8 cellular contexts compared by ENCODE assay signal in genomic region chr4:80266902-80267380, GRCh38. TPM values are rescaled to one million over a fixed set of nuclear protein-coding genes. Genes with fewer than 3 reads are reported as not detected.
DNase-seq lines count a peak whose midpoint lies in the region; ATAC-seq, FAIRE-seq and TF ChIP-seq lines count a peak whose summit lies in the region.

No MANE protein-coding gene starts in this region.

- TF ChIP-seq EP300 in K562 (IDR thresholded peaks at IDR 0.05; ENCODE audit: low read length), result no peak
- no peak for TF ChIP-seq EP300 in transverse colon (IDR thresholded peaks at IDR 0.05; ENCODE audit: low read depth)

- H3K79me2 ChIP-seq in MM.1S (ENCODE audit: low read length), result no peaks in the 10 kb centered on the region
- H3K79me2 ChIP-seq in K562 (ENCODE audit: control insufficient read depth, insufficient read depth, low read length), result no peaks in the 10 kb centered on the region

- H3K36me3 ChIP-seq in MM.1S (replicated peaks; ENCODE audit: insufficient read depth, low read length), result no peaks in the 10 kb centered on the region
- H3K36me3 ChIP-seq in K562 (ENCODE audit: control insufficient read depth, insufficient read depth, low read length), result no peaks in the 10 kb centered on the region; the same call in 2 of the 3 replicates
- no peaks in the 10 kb centered on the region for H3K36me3 ChIP-seq in kidney epithelial cell (ENCODE audit: control insufficient read depth, insufficient read depth, low read length)
- H3K36me3 ChIP-seq in transverse colon, result no peaks in the 10 kb centered on the region

- WGBS in K562 (ENCODE audit: insufficient coverage, low coverage, missing lambda C conversion rate), result 25% methylated on average over 23 of the region's 25 CpGs
- WGBS in transverse colon (ENCODE audit: low coverage in 1 of 2), 2 donors, result 9 to 60% methylated on average over 1 to 18 of the region's 25 CpGs

- H3K4me3 ChIP-seq in MM.1S (ENCODE audit: low read length) (peak overlapping the region; percentile 44; the same call in 1 of the 2 replicates), K562 (peak overlapping the region; percentile 53), kidney epithelial cell (ENCODE audit: low read depth, low read length) (peak overlapping the region; percentile 46), transverse colon (peak overlapping the region; percentile 22 to 48 (median 32))

- no peaks in the 10 kb centered on the region for H3F3A ChIP-seq in MM.1S (ENCODE audit: insufficient read depth, low read length)

- TF ChIP-seq POLR2A in K562 (conservative IDR thresholded peaks at IDR 0.05), result no peak
- no peak for TF ChIP-seq POLR2A in transverse colon (IDR thresholded peaks at IDR 0.05)

- TF ChIP-seq RAD21 in K562 (CRISPR knock-in tag; conservative IDR thresholded peaks at IDR 0.05 in 1 of 2, IDR thresholded peaks at IDR 0.05 in 1 of 2), result no peak

- no peaks in the 10 kb centered on the region for H3K9me2 ChIP-seq in MM.1S (replicated peaks; ENCODE audit: insufficient read depth, low read length)

- no peaks in the 10 kb centered on the region for H3K9me1 ChIP-seq in K562 (ENCODE audit: control insufficient read depth, insufficient read depth, low read length)

- in situ Hi-C loops in GM13976 (cut with MboI; ENCODE audit: low sequenced_read_pairs, unreplicated experiment), result no loop called here
- in situ Hi-C loops in K562 (cut with MboI), result no loop called here
- in situ Hi-C loops in transverse colon (cut with MboI; ENCODE audit: low pct_ligation_motif_present in 1 of 4, low pct_unique_long_range_greater_than_20kb in 1 of 4, low sequenced_read_pairs in 3 of 4), result no loop called here

- H4K20me1 ChIP-seq in MM.1S (ENCODE audit: insufficient read depth, low read length), result no peaks in the 10 kb centered on the region
- H4K20me1 ChIP-seq in K562 (replicated peaks; ENCODE audit: control insufficient read depth, insufficient read depth, low read length), result no peaks in the 10 kb centered on the region

- H3K9me3 ChIP-seq in MM.1S (replicated peaks; ENCODE audit: insufficient read depth, low read length) (no peaks in the 10 kb centered on the region), K562 (replicated peaks; ENCODE audit: control insufficient read depth, insufficient read depth, low read depth, low read length) (no peaks in the 10 kb centered on the region), transverse colon (no peaks in the 10 kb centered on the region)

- no peak for FAIRE-seq in K562 (lab: Jason Lieb, UNC)

- H3K4me1 ChIP-seq in MM.1S (ENCODE audit: low read length) (no peaks in the 10 kb centered on the region), K562 (replicated peaks in 1 of 2; ENCODE audit: control insufficient read depth in 2 of 2, insufficient read depth in 2 of 2, low read length in 2 of 2) (peaks cover 17 to 26% of the 10 kb centered on the region in 2 experiments; a peak in 4 of 5 replicates), transverse colon (peaks cover 0 to 13% (median 4%) of the 10 kb centered on the region in 4 donors)

- H2AFZ ChIP-seq in MM.1S (ENCODE audit: low read length), result peak overlapping the region; percentile 53
- H2AFZ ChIP-seq in K562 (ENCODE audit: low read depth, low read length), result peak overlapping the region; percentile 98

- H3K9ac ChIP-seq in MM.1S (ENCODE audit: low read length), result no peak overlapping the region
- H3K9ac ChIP-seq in K562 (ENCODE audit: insufficient read depth in 1 of 2, low read depth in 2 of 2, low read length in 2 of 2), result peak overlapping the region; percentile 74 to 96

- TF ChIP-seq CTCF in GM13976 (IDR thresholded peaks at IDR 0.05; ENCODE audit: borderline replicate concordance, control extremely low read depth, extremely low read depth, insufficient read depth, missing control alignments) (no peak), MM.1S (IDR thresholded peaks at IDR 0.05; ENCODE audit: low read length) (no peak), K562 (IDR thresholded peaks at IDR 0.05 in 2 of 3, conservative IDR thresholded peaks at IDR 0.05 in 1 of 3; ENCODE audit: insufficient read depth in 2 of 3, low read depth in 1 of 3, low read length in 3 of 3) (no peak; a peak in 1 of 6 replicates), kidney epithelial cell (IDR thresholded peaks at IDR 0.05; ENCODE audit: insufficient read depth, low read length, poor library complexity, severe bottlenecking) (no peak), transverse colon (IDR thresholded peaks at IDR 0.05) (no peak)

- ATAC-seq in K562, result peak; percentile 79
- no peak for ATAC-seq in HG02763 (IDR thresholded peaks at IDR 0.05; ENCODE audit: unreplicated experiment)
- no peak for ATAC-seq in GM21786 (IDR thresholded peaks at IDR 0.05; ENCODE audit: unreplicated experiment)

- DNase-seq in GM13976 (ENCODE audit: low spot score), result peak; percentile 24
- no peak for DNase-seq in MM.1S
- DNase-seq in K562 (ENCODE audit: extremely low read depth in 1 of 4, low spot score in 3 of 4), result peak; percentile 31 to 65 (median 44)
- no peak for DNase-seq in kidney epithelial cell (ENCODE audit: low read depth)
- no peak for DNase-seq in transverse colon
- no peak for DNase-seq in activated CD4-positive, alpha-beta T cell treated with anti-CD3 and anti-CD28 coated beads, Interleukin-2, amount 50 U/mL, for 4 hours

- H3K27ac ChIP-seq in MM.1S (ENCODE audit: low read length) (no peak overlapping the region), K562 (ENCODE audit: extremely low read depth, low read depth, low read length) (peak overlapping the region; percentile 65; the same call in 2 of the 3 replicates), transverse colon (peak overlapping the region in 3 of 4 donors; percentile 43 to 69 (median 48))

- POLR2A ChIA-PET in K562 (lab: Yijun Ruan, JAX), result interaction anchor here (0.9 kb wide), 1 partner anchor 10 kb away, joined by 3 read pairs; no protein-coding TSS in a partner anchor

- no peaks in the 10 kb centered on the region for H3K27me3 ChIP-seq in MM.1S (replicated peaks; ENCODE audit: insufficient read depth, low read length)
- no peaks in the 10 kb centered on the region for H3K27me3 ChIP-seq in K562 (ENCODE audit: control insufficient read depth in 2 of 2, insufficient read depth in 2 of 2, low read length in 2 of 2)
- peaks cover 2% of the 10 kb centered on the region for H3K27me3 ChIP-seq in kidney epithelial cell (ENCODE audit: control insufficient read depth, insufficient read depth, low read length)
- H3K27me3 ChIP-seq in transverse colon, result peaks cover 74% of the 10 kb centered on the region

- intact Hi-C loops in K562 (cut with micrococcal nuclease), result loop anchor here (5.0 kb wide), 1 partner anchor 70 kb away; the partner anchor contains the start of gene CFAP299
- intact Hi-C loops in transverse colon (cut with DNase I; ENCODE audit: low total_unique reads), result no loop called here

- BruUV-seq in K562 (replicated peaks; lab: Mats Ljungman, UMichigan), result no TSS peak

- CTCF ChIA-PET in K562 (lab: Yijun Ruan, JAX; ENCODE audit: low intra/inter-chr PET ratio), result interaction anchor here (0.6 kb wide), 1 partner anchor 30 kb away, joined by 3 read pairs; no protein-coding TSS in a partner anchor

- peak overlapping the region; percentile 51; the same call in 1 of the 2 replicates for H3K4me2 ChIP-seq in MM.1S (ENCODE audit: low read depth, low read length)
- peak overlapping the region; percentile 91 for H3K4me2 ChIP-seq in K562 (ENCODE audit: insufficient read depth, low read length)

TF ChIP-seq in K562, 482 proteins besides CTCF, POLR2A, EP300 and RAD21 (continues in another document):
- TF ChIP-seq CCNT2 (IDR thresholded peaks at IDR 0.05; ENCODE audit: borderline replicate concordance, extremely low read depth, insufficient read length, low read depth, low read length) (no peak), FOXP1 (CRISPR knock-in tag; IDR thresholded peaks at IDR 0.05) (no peak), KLF16 (IDR thresholded peaks at IDR 0.05) (peak; percentile 31; the same call in 1 of the 2 replicates), USF1 (CRISPR knock-in tag; IDR thresholded peaks at IDR 0.05) (no peak), SLC30A9 (CRISPR knock-in tag; IDR thresholded peaks at IDR 0.05) (no peak), NRF1 (conservative IDR thresholded peaks at IDR 0.05 in 1 of 2, IDR thresholded peaks at IDR 0.05 in 1 of 2) (peak in 1 of 2 experiments; percentile 5; a peak in 2 of 4 replicates), CC2D1A (IDR thresholded peaks at IDR 0.05) (no peak), ZNF384 (IDR thresholded peaks at IDR 0.05; ENCODE audit: low read depth, low read length) (no peak)

RNA-seq across cellular contexts. Expression of gene FGF5, which starts 0.5 kb away (rescaled TPM):
- total RNA-seq in K562 (2011; cell fraction: chromatin; rRNA removed; ENCODE audit: low replicate concordance), result 3.0 and 3.2 TPM in 2 replicates
- total RNA-seq in K562 (2011; cell fraction: nucleolus; rRNA removed), result 2.0 and 3.2 TPM in 2 replicates
- total RNA-seq in K562 (2011; cell fraction: nucleoplasm; rRNA removed), result 3.2 and 6.8 TPM in 2 replicates
- total RNA-seq in K562 (2014; rRNA removed) (0.37 and 0.41 TPM in 2 replicates), K562 (2014; rRNA removed; fragmentation: Illumina TruSeq; extraction: Trizol) (1.1 and 1.4 TPM in 2 replicates), K562 (2015; rRNA removed; fragmentation: Illumina TruSeq; extraction: Trizol) (0.68 and 0.76 TPM in 2 replicates), K562 (2021) (2.0 and 2.7 TPM in 2 replicates), kidney epithelial cell (3.8 and 4.4 TPM in 2 replicates), transverse colon (1 to 10 TPM in 1 of 4 donors, under 1 TPM in 2, not detected in 1; 0.14 to 4.1 (median 0.16) TPM)
- polyA plus RNA-seq in K562 (2011; rRNA removed) (2.2 and 2.7 TPM in 2 replicates), K562 (2014; fragmentation: Illumina TruSeq; extraction: Trizol) (1.4 TPM in 2 replicates), K562 (2014; fragmentation: Nextera tagmentation; extraction: Ambion mirVana) (under 1 TPM; 0.38 to 0.61 TPM), K562 (2014; rRNA removed) (1.1 and 1.2 TPM in 2 replicates)
- 1.3 and 3.6 TPM in 2 replicates for polyA plus RNA-seq in K562 (2011; cell fraction: cytosol; rRNA removed)
- 0.93 and 2.8 TPM in 2 replicates for polyA plus RNA-seq in K562 (2011; cell fraction: nucleus; rRNA removed)
- 1.2 and 2.4 TPM in 2 replicates for polyA plus RNA-seq in K562 (2012)
- polyA minus RNA-seq in K562 (2011; rRNA and poly(A)+ RNA removed), result 2.2 and 2.5 TPM in 2 replicates
- 1.7 and 4.0 TPM in 2 replicates for polyA minus RNA-seq in K562 (2011; cell fraction: cytosol; rRNA and poly(A)+ RNA removed)
- 3.9 and 6.6 TPM in 2 replicates for polyA minus RNA-seq in K562 (2011; cell fraction: nucleus; rRNA and poly(A)+ RNA removed)

Comparison
In these comparisons a context has a peak if more than half of its experiments do, and no peak if none do; other contexts are left out.
1. DNase-seq: peak in GM13976 (single experiment) and K562 (4 of 4); none in MM.1S (single experiment), kidney epithelial cell (single experiment), transverse colon (single experiment) and activated CD4-positive, alpha-beta T cell treated with anti-CD3 and anti-CD28 coated beads, Interleukin-2, amount 50 U/mL, for 4 hours (0 of 2).
2. Peak in every context shown above with its lines, with median percentiles within 50 percentile points of each other: H3K4me3 ChIP-seq.